ENCODE assay signal across 8 cellular contexts in the genomic region with DNA sequence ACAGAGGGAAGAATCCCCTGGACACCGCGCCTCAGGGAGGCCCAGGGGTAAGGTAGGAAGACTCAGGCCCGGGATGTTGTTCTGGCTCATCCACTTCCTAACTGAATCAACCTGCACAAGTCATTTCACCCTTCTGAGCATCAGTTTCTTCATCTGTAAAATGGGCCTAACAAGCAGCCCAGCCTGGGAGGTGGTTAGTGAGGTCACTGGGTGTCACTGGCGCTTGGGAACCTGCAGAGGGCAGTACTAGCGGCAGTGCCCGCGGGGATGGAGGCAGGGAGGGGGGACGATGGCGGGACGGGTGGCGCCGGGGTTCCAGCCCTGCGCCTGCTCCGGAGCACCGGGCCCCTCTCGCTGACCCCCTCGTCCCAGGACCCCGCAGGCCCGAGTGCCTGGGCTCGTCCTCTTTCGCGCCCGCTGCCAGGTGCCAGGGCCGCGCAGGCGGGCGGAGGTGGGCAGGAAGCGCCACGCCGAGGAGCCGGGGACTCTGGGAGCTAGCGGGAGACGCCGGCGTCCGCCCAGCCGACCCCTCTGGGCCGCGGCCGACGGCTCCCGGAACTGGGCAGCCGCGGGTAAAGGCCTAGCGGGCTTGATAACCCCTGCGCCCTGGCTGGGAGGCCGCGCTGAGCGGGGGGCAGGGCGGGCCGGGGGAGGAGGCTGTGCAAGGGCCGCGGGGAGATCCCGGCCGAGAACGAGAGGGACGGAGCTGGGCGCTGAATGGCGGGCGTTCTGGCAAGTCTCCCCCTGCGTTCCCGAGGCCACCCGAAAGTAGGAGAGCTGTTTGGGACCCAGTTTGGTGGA. TPM values are rescaled to one million over a fixed set of nuclear protein-coding genes. Genes with fewer than 3 reads are reported as not detected.
DNase-seq lines count a peak whose midpoint lies in the region; ATAC-seq and TF ChIP-seq lines count a peak whose summit lies in the region.

A gene with protein sequence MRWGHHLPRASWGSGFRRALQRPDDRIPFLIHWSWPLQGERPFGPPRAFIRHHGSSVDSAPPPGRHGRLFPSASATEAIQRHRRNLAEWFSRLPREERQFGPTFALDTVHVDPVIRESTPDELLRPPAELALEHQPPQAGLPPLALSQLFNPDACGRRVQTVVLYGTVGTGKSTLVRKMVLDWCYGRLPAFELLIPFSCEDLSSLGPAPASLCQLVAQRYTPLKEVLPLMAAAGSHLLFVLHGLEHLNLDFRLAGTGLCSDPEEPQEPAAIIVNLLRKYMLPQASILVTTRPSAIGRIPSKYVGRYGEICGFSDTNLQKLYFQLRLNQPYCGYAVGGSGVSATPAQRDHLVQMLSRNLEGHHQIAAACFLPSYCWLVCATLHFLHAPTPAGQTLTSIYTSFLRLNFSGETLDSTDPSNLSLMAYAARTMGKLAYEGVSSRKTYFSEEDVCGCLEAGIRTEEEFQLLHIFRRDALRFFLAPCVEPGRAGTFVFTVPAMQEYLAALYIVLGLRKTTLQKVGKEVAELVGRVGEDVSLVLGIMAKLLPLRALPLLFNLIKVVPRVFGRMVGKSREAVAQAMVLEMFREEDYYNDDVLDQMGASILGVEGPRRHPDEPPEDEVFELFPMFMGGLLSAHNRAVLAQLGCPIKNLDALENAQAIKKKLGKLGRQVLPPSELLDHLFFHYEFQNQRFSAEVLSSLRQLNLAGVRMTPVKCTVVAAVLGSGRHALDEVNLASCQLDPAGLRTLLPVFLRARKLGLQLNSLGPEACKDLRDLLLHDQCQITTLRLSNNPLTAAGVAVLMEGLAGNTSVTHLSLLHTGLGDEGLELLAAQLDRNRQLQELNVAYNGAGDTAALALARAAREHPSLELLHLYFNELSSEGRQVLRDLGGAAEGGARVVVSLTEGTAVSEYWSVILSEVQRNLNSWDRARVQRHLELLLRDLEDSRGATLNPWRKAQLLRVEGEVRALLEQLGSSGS (plus strand): TSS at position 255 of the 801 bp plus-strand sequence. CDS start 2,679 bp downstream, outside the sequence.

- CTCF ChIA-PET in BJ (lab: Yijun Ruan, JAX): interaction anchor here (0.7 to 1.8 kb wide), 19 partner anchors 9 to 172 kb away, joined by 3 to 13 read pairs (median 5); a partner anchor contains a TSS
- CTCF ChIA-PET in activated CD8-positive, alpha-beta memory T cell treated with anti-CD3 and anti-CD28 coated beads, Interleukin-2, amount 10 ng/mL, durations not matched to agents 7 days and 5 days (lab: Charles Lee): interaction anchor here (0.7 to 3.4 kb wide), 33 partner anchors 9 to 187 kb away, joined by 3 to 25 read pairs (median 4); a partner anchor contains a TSS

- H3K9me3 Mint-ChIP-seq in activated CD8-positive, alpha-beta memory T cell treated with anti-CD3 and anti-CD28 coated beads, Interleukin-2, amount 10 ng/mL, durations not matched to agents 7 days and 5 days (ENCODE audit: low read depth): no peaks in the 10 kb centered on the region
- H3K9me3 Mint-ChIP-seq in mesothelial cell of epicardium: no peaks in the 10 kb centered on the region

- H3K36me3 Mint-ChIP-seq in activated CD8-positive, alpha-beta memory T cell treated with anti-CD3 and anti-CD28 coated beads, Interleukin-2, amount 10 ng/mL, durations not matched to agents 7 days and 5 days: no peaks in the 10 kb centered on the region
- H3K36me3 Mint-ChIP-seq in mesothelial cell of epicardium: no peaks in the 10 kb centered on the region

- DNase-seq in BJ (ENCODE audit: low read depth): peak; percentile 15
- DNase-seq in NCI-H748 treated with DMSO at 0.1 percent for 48 hours (lab: John Stamatoyannopoulos, UW): peak; percentile 11
- DNase-seq in activated CD8-positive, alpha-beta memory T cell treated with anti-CD3 and anti-CD28 coated beads, Interleukin-2, amount 10 ng/mL, durations not matched to agents 7 days and 5 days: peak; percentile 91
- peak; percentile 45 to 75 for DNase-seq in mesothelial cell of epicardium (ENCODE audit: low spot score in 2 of 2, unreplicated experiment in 2 of 2)
- DNase-seq in stimulated activated CD8-positive, alpha-beta memory T cell treated with anti-CD3 and anti-CD28 coated beads, Interleukin-15, amount 100 ng/mL, for 4 hours (ENCODE audit: low read depth in 2 of 2): peak; percentile 58 to 65

- peaks cover 1% of the 10 kb centered on the region; the same call in 1 of the 2 replicates for H3K36me3 ChIP-seq in BJ (ENCODE audit: control insufficient read depth, insufficient read depth, low read length)

- peak within 1 kb of the TSS; percentile 65 for H3K4me3 ChIP-seq in BJ (ENCODE audit: low read depth, low read length)

- H3K4me1 Mint-ChIP-seq in activated CD8-positive, alpha-beta memory T cell treated with anti-CD3 and anti-CD28 coated beads, Interleukin-2, amount 10 ng/mL, durations not matched to agents 7 days and 5 days: peaks cover 20% of the 10 kb centered on the region
- H3K4me1 Mint-ChIP-seq in mesothelial cell of epicardium: peaks cover 11% of the 10 kb centered on the region

- ATAC-seq in GM19043 (IDR thresholded peaks at IDR 0.05; ENCODE audit: low read depth, unreplicated experiment): peak; percentile 91
- peak; percentile 71 for ATAC-seq in HG03378 (IDR thresholded peaks at IDR 0.05; ENCODE audit: unreplicated experiment)
- ATAC-seq in activated CD8-positive, alpha-beta memory T cell treated with anti-CD3 and anti-CD28 coated beads, Interleukin-2, amount 10 ng/mL, durations not matched to agents 7 days and 5 days: peak; percentile 95

- no peaks in the 10 kb centered on the region for H3K27me3 ChIP-seq in BJ (ENCODE audit: control insufficient read depth, insufficient read depth, low read length)

- H3K27me3 Mint-ChIP-seq in activated CD8-positive, alpha-beta memory T cell treated with anti-CD3 and anti-CD28 coated beads, Interleukin-2, amount 10 ng/mL, durations not matched to agents 7 days and 5 days: no peaks in the 10 kb centered on the region
- H3K27me3 Mint-ChIP-seq in mesothelial cell of epicardium (ENCODE audit: low read depth): no peaks in the 10 kb centered on the region

- peak within 1 kb of the TSS; percentile 91 for H3K27ac Mint-ChIP-seq in activated CD8-positive, alpha-beta memory T cell treated with anti-CD3 and anti-CD28 coated beads, Interleukin-2, amount 10 ng/mL, durations not matched to agents 7 days and 5 days
- H3K27ac Mint-ChIP-seq in mesothelial cell of epicardium: peak within 1 kb of the TSS; percentile 90

- POLR2A ChIA-PET in BJ (lab: Charles Lee): interaction anchor here (0.7 kb wide), 2 partner anchors 47 to 593 kb away, joined by 3 to 5 read pairs; a partner anchor contains a TSS

- H3K4me3 Mint-ChIP-seq in activated CD8-positive, alpha-beta memory T cell treated with anti-CD3 and anti-CD28 coated beads, Interleukin-2, amount 10 ng/mL, durations not matched to agents 7 days and 5 days: peak within 1 kb of the TSS; percentile 85
- H3K4me3 Mint-ChIP-seq in mesothelial cell of epicardium: peak within 1 kb of the TSS; percentile 82

- TF ChIP-seq CTCF in BJ (IDR thresholded peaks at IDR 0.05; ENCODE audit: insufficient read depth, low read depth, low read length): peak; percentile 96
- TF ChIP-seq CTCF in mesothelial cell of epicardium (IDR thresholded peaks at IDR 0.05; ENCODE audit: unreplicated experiment): peak; percentile 49

- in situ Hi-C loops in endometrial microvascular endothelial cells (cut with HindIII; ENCODE audit: inconsistent ontology term, low pct_unique_long_range_greater_than_20kb, low sequenced_read_pairs): no loop called here

RNA-seq across cellular contexts. Expression of the gene that starts here (rescaled TPM):
- polyA plus RNA-seq in BJ (2011; rRNA removed): 12.0 and 19.4 TPM in 2 replicates
- polyA minus RNA-seq in BJ (2011; rRNA and poly(A)+ RNA removed): 18.9 and 22.9 TPM in 2 replicates
- 10 to 100 TPM; 21.2 to 22.2 TPM for total RNA-seq in activated CD8-positive, alpha-beta memory T cell treated with anti-CD3 and anti-CD28 coated beads, Interleukin-2, amount 10 ng/mL, durations not matched to agents 7 days and 5 days
- total RNA-seq in endometrial microvascular endothelial cells (ENCODE audit: inconsistent ontology term) (16.7 TPM), mesothelial cell of epicardium (21.2 to 21.9 TPM (median 21.8 TPM) in 3 replicates)

Comparison
In these comparisons a context has a peak if more than half of its experiments do, and no peak if none do; other contexts are left out.
1. Peak in every context shown above with its lines: DNase-seq, ATAC-seq and H3K4me3 ChIP-seq.
2. DNase-seq: peak in every context shown above with its lines; median percentile 91 in activated CD8-positive, alpha-beta memory T cell treated with anti-CD3 and anti-CD28 coated beads, Interleukin-2, amount 10 ng/mL, durations not matched to agents 7 days and 5 days; 62 in stimulated activated CD8-positive, alpha-beta memory T cell treated with anti-CD3 and anti-CD28 coated beads, Interleukin-15, amount 100 ng/mL, for 4 hours; 60 in mesothelial cell of epicardium; 15 in BJ; 11 in NCI-H748 treated with DMSO at 0.1 percent for 48 hours.